In genomic region chr21:43702785-43703067, GRCh38 we compare ENCODE assay signal across 11 cellular contexts. TPM values are rescaled to one million over a fixed set of nuclear protein-coding genes. Genes with fewer than 3 reads are reported as not detected.
DNase-seq lines count a peak whose midpoint lies in the region; ATAC-seq and TF ChIP-seq lines count a peak whose summit lies in the region.
"Had no signal": no experiment of that assay in that cellular context is flagged by ENCODE, and none has a peak within 500 bp of the region (broad histone marks: within the 10 kb centered on the region; RNA-seq: fewer than 3 reads in every experiment).

No MANE protein-coding gene starts in this region.

- H3K4me1 Mint-ChIP-seq in CD14-positive monocyte (peaks cover 16% of the 10 kb centered on the region), nephron (peaks cover 11% of the 10 kb centered on the region)

- peak overlapping the region; percentile 27; the same call in 1 of the 2 replicates for H3K4me2 ChIP-seq in MM.1S (ENCODE audit: low read depth, low read length)

- no peaks in the 10 kb centered on the region for H3K79me2 ChIP-seq in MM.1S (ENCODE audit: low read length)

- H3K9ac ChIP-seq in MM.1S (ENCODE audit: low read length) = no peak overlapping the region
- no peak overlapping the region for H3K9ac ChIP-seq in endocrine pancreas (ENCODE audit: control insufficient read depth, insufficient read depth, low read length)

- H3K4me3 Mint-ChIP-seq in CD14-positive monocyte = peak overlapping the region; percentile 71 to 92
- H3K4me3 Mint-ChIP-seq in nephron = peak overlapping the region in 2 of 3 experiments; percentile 3 to 58

- peaks cover 6 to 14% (median 11%) of the 10 kb centered on the region in 3 donors for H3K27me3 Mint-ChIP-seq in CD14-positive monocyte (ENCODE audit: low read depth in 3 of 3)
- peaks cover 3% of the 10 kb centered on the region for H3K27me3 Mint-ChIP-seq in nephron (ENCODE audit: low read depth)

- TF ChIP-seq CTCF in CD14-positive monocyte (IDR thresholded peaks at IDR 0.05) = no peak
- no peak for TF ChIP-seq CTCF in MM.1S (IDR thresholded peaks at IDR 0.05; ENCODE audit: low read length)
- no peak for TF ChIP-seq CTCF in nephron (IDR thresholded peaks at IDR 0.05; ENCODE audit: unreplicated experiment in 3 of 3)

- H2AFZ ChIP-seq in MM.1S (ENCODE audit: low read length) = no peak overlapping the region

- H3K36me3 ChIP-seq in MM.1S (replicated peaks; ENCODE audit: insufficient read depth, low read length) = no peaks in the 10 kb centered on the region
- no peaks in the 10 kb centered on the region for H3K36me3 ChIP-seq in endocrine pancreas (ENCODE audit: control insufficient read depth, insufficient read depth, low read length)

- no peaks in the 10 kb centered on the region for H4K20me1 ChIP-seq in MM.1S (ENCODE audit: insufficient read depth, low read length)

- H3K4me3 ChIP-seq in MM.1S (ENCODE audit: low read length) = no peak overlapping the region; the same call in 1 of the 2 replicates
- H3K4me3 ChIP-seq in endocrine pancreas (ENCODE audit: control insufficient read depth, insufficient read depth, low read length) = peak overlapping the region; percentile 38

- H3K36me3 Mint-ChIP-seq in CD14-positive monocyte = peaks cover 0 to 1% of the 10 kb centered on the region in 2 donors
- peaks cover 2% of the 10 kb centered on the region for H3K36me3 Mint-ChIP-seq in nephron (ENCODE audit: low read depth)

- H3F3A ChIP-seq in MM.1S (ENCODE audit: insufficient read depth, low read length) = peaks cover 20% of the 10 kb centered on the region

- intact Hi-C loops in CD14-positive monocyte (cut with micrococcal nuclease) = no loop called here

- H3K27ac ChIP-seq in MM.1S (ENCODE audit: low read length) = no peak overlapping the region
- H3K27ac ChIP-seq: VCaP had no signal

- no peak for ATAC-seq in GM21447 (IDR thresholded peaks at IDR 0.05; ENCODE audit: unreplicated experiment)

- H3K9me3 ChIP-seq in MM.1S (replicated peaks; ENCODE audit: insufficient read depth, low read length) (no peaks in the 10 kb centered on the region), endocrine pancreas (ENCODE audit: control insufficient read depth, low read length) (no peaks in the 10 kb centered on the region)

- H3K27me3 ChIP-seq in MM.1S (replicated peaks; ENCODE audit: insufficient read depth, low read length) (no peaks in the 10 kb centered on the region), endocrine pancreas (ENCODE audit: control insufficient read depth, insufficient read depth, low read length) (no peaks in the 10 kb centered on the region)

- DNase-seq in CD14-positive monocyte (ENCODE audit: low spot score) (no peak), MM.1S (no peak), cortex of kidney (lab: John Stamatoyannopoulos, UW) (no peak), C1 segment of cervical spinal cord (lab: John Stamatoyannopoulos, UW) (no peak), NCI-H748 treated with DMSO at 0.1 percent for 48 hours (lab: John Stamatoyannopoulos, UW) (no peak)
- DNase-seq: NCI-H1436 treated with DMSO at 0.1 percent for 48 hours; stimulated activated CD4-positive, alpha-beta T cell treated with anti-CD3 and anti-CD28 coated beads, Interleukin-2, amount 100 ng/mL, for 48 hours had no signal

- H3K9me2 ChIP-seq in MM.1S (replicated peaks; ENCODE audit: insufficient read depth, low read length) = no peaks in the 10 kb centered on the region

- H3K4me1 ChIP-seq in MM.1S (ENCODE audit: low read length) (peaks cover 16% of the 10 kb centered on the region), endocrine pancreas (ENCODE audit: control insufficient read depth, insufficient read depth, low read length) (no peaks in the 10 kb centered on the region)

- H3K27ac Mint-ChIP-seq in CD14-positive monocyte (peak overlapping the region in 3 of 7 donors; percentile 35 to 55 (median 42)), nephron (peak overlapping the region; percentile 78 to 91 (median 90))

- H3K9me3 Mint-ChIP-seq in CD14-positive monocyte (no peaks in the 10 kb centered on the region), nephron (no peaks in the 10 kb centered on the region)

RNA-seq across cellular contexts. Expression of gene PDXK, which starts 16.2 kb away (rescaled TPM):
- polyA plus RNA-seq in CD14-positive monocyte = 100 to 1,000 TPM; 210 to 214 TPM

RNA-seq across cellular contexts. Expression of gene RRP1B, which starts 43.4 kb away (rescaled TPM):
- 1 to 10 TPM; 4.5 to 6.1 TPM for polyA plus RNA-seq in CD14-positive monocyte

RNA-seq across cellular contexts. Expression of gene HSF2BP, which starts 43.4 kb away (rescaled TPM):
- polyA plus RNA-seq in CD14-positive monocyte = under 1 TPM in 1 of 2 donors, not detected in 1; 0.20 TPM
